In the genomic region with DNA sequence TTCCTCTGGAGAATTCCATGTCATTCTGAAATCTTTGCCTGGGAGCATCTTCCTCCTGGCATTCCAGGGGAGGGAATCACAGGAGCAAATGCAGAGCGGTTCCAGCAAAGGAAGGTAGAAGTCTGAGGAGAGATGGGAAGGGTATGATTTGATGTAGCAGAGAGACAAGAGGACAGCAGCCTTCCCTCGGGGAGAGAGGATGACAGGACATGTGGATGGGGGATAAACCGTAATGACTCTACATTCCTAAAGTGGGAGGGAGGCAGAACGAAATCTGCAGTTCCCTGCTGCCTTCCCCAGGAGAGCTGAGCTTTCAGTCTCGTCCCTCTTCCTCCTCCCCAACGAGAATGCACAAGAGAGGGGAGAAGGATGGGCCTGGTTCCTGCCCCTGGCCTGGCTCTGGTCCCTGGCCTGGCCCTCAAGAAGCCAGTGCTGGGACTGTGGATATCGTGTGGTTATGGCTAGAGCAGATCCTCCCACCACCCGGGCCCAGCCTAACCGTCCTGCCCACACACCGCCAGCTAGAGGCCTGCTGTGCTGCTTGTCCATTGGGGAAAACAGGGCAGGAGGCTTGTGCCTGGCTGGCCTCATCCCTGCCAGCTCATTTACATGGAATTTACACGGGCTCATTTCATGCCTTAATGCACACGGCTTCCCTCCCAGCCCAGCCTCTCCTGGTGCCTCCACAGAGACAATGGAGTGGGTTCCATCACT, we compare ENCODE assay signal across 8 cellular contexts. TPM values are rescaled to one million over a fixed set of nuclear protein-coding genes. Genes with fewer than 3 reads are reported as not detected.
DNase-seq lines count a peak whose midpoint lies in the region; ATAC-seq and TF ChIP-seq lines count a peak whose summit lies in the region.

No MANE protein-coding gene starts in this region.

- no peak overlapping the region for H3K4me3 Mint-ChIP-seq in mesothelial cell of epicardium

- H3K27me3 ChIP-seq in BJ (ENCODE audit: control insufficient read depth, insufficient read depth, low read length), result no peaks in the 10 kb centered on the region

- CTCF ChIA-PET in BJ (lab: Yijun Ruan, JAX), result interaction anchor here (1.0 to 1.6 kb wide), 5 partner anchors 18 to 32 kb away, joined by 3 to 8 read pairs (median 4); no protein-coding TSS in a partner anchor

- POLR2A ChIA-PET in BJ (lab: Charles Lee), result interaction anchor here (0.9 kb wide), 2 partner anchors 12 to 14 kb away, joined by 3 to 4 read pairs; no protein-coding TSS in a partner anchor

- H3K4me1 Mint-ChIP-seq in mesothelial cell of epicardium, result peaks cover 29% of the 10 kb centered on the region

- no peaks in the 10 kb centered on the region for H3K36me3 Mint-ChIP-seq in mesothelial cell of epicardium

- H3K4me3 ChIP-seq in BJ (ENCODE audit: low read depth, low read length) (no peak overlapping the region), astrocyte of the spinal cord (ENCODE audit: low read depth, low read length) (no peak overlapping the region)

- H3K9me3 Mint-ChIP-seq in mesothelial cell of epicardium, result no peaks in the 10 kb centered on the region

- DNase-seq in BJ (ENCODE audit: low read depth) (peak; percentile 80), HT1080 (ENCODE audit: low read depth) (peak; percentile 97), astrocyte of the spinal cord (ENCODE audit: low read depth, low spot score) (peak; percentile 92), mesothelial cell of epicardium (ENCODE audit: low spot score in 2 of 2, unreplicated experiment in 2 of 2) (no peak), GM13977 (ENCODE audit: low spot score) (no peak), cortex of kidney (lab: John Stamatoyannopoulos, UW) (no peak)

- H3K27ac Mint-ChIP-seq in mesothelial cell of epicardium, result peak overlapping the region; percentile 68

- in situ Hi-C loops in astrocyte of the spinal cord (cut with HindIII; ENCODE audit: low sequenced_read_pairs), result no loop called here
- in situ Hi-C loops in GM13977 (cut with MboI; ENCODE audit: low pct_unique_long_range_greater_than_20kb, low sequenced_read_pairs, unreplicated experiment), result no loop called here

- TF ChIP-seq CTCF in BJ (IDR thresholded peaks at IDR 0.05; ENCODE audit: insufficient read depth, low read depth, low read length) (peak; percentile 33), astrocyte of the spinal cord (IDR thresholded peaks at IDR 0.05; ENCODE audit: low read depth, low read length) (no peak), mesothelial cell of epicardium (IDR thresholded peaks at IDR 0.05; ENCODE audit: unreplicated experiment) (no peak), GM13977 (IDR thresholded peaks at IDR 0.05; ENCODE audit: extremely low read depth, insufficient read depth, missing control alignments) (no peak)

- ATAC-seq in GM21529 (IDR thresholded peaks at IDR 0.05; ENCODE audit: unreplicated experiment) (no peak), GM19467 (IDR thresholded peaks at IDR 0.05; ENCODE audit: unreplicated experiment) (no peak)

- peaks cover 14% of the 10 kb centered on the region for H3K36me3 ChIP-seq in BJ (ENCODE audit: control insufficient read depth, insufficient read depth, low read length)

- H3K27me3 Mint-ChIP-seq in mesothelial cell of epicardium (ENCODE audit: low read depth), result no peaks in the 10 kb centered on the region

RNA-seq across cellular contexts. Expression of gene SEMA7A, which starts 26.6 kb away (rescaled TPM):
- 14.1 and 22.7 TPM in 2 replicates for polyA plus RNA-seq in BJ (2011; rRNA removed)
- polyA minus RNA-seq in BJ (2011; rRNA and poly(A)+ RNA removed), result 11.6 and 21.5 TPM in 2 replicates
- total RNA-seq in HT1080 (2014; rRNA removed; shearing (Covaris generic)), result 197 and 212 TPM in 2 replicates
- 274 and 278 TPM in 2 replicates for polyA plus RNA-seq in HT1080 (2015; cell fraction: cytosol; rRNA removed)
- 809 and 822 TPM in 2 replicates for polyA plus RNA-seq in HT1080 (2015; cell fraction: nucleus; rRNA removed)
- total RNA-seq in mesothelial cell of epicardium, result 4.6 to 6.0 TPM (median 5.0 TPM) in 3 replicates

RNA-seq across cellular contexts. Expression of gene CYP11A1, which starts 39.7 kb away (rescaled TPM):
- 0.63 and 0.70 TPM in 2 replicates for polyA plus RNA-seq in BJ (2011; rRNA removed)
- polyA minus RNA-seq in BJ (2011; rRNA and poly(A)+ RNA removed), result 0.33 and 0.46 TPM in 2 replicates
- 0.80 and 0.87 TPM in 2 replicates for total RNA-seq in HT1080 (2014; rRNA removed; shearing (Covaris generic))
- polyA plus RNA-seq in HT1080 (2015; cell fraction: cytosol; rRNA removed), result 0.53 and 1.2 TPM in 2 replicates
- polyA plus RNA-seq in HT1080 (2015; cell fraction: nucleus; rRNA removed), result 0.77 TPM in 1 of 2 replicates, not detected in the other
- total RNA-seq in mesothelial cell of epicardium, result 5.2 to 7.0 TPM (median 5.3 TPM) in 3 replicates

RNA-seq across cellular contexts. Expression of gene UBL7, which starts 53.8 kb away (rescaled TPM):
- polyA plus RNA-seq in BJ (2011; rRNA removed), result 69.4 and 87.3 TPM in 2 replicates
- 43.8 and 81.0 TPM in 2 replicates for polyA minus RNA-seq in BJ (2011; rRNA and poly(A)+ RNA removed)
- total RNA-seq in HT1080 (2014; rRNA removed; shearing (Covaris generic)), result 160 and 187 TPM in 2 replicates
- 136 and 139 TPM in 2 replicates for polyA plus RNA-seq in HT1080 (2015; cell fraction: cytosol; rRNA removed)
- polyA plus RNA-seq in HT1080 (2015; cell fraction: nucleus; rRNA removed), result 72.8 and 74.4 TPM in 2 replicates
- total RNA-seq in mesothelial cell of epicardium, result 43.2 to 49.6 TPM (median 47.1 TPM) in 3 replicates

Comparison
In these comparisons a context has a peak if more than half of its experiments do, and no peak if none do; other contexts are left out.
1. DNase-seq: peak in BJ (single experiment), HT1080 (single experiment) and astrocyte of the spinal cord (single experiment); none in mesothelial cell of epicardium (0 of 2), GM13977 (single experiment) and cortex of kidney (single experiment).
2. RNA of gene SEMA7A, which starts 26.6 kb away (total RNA-seq): 197 to 212 TPM in HT1080; 4.6 to 6.0 TPM in mesothelial cell of epicardium; every median in the first group is over 10 times any median in the second.